8 cellular contexts compared by ENCODE assay signal in the genomic region with DNA sequence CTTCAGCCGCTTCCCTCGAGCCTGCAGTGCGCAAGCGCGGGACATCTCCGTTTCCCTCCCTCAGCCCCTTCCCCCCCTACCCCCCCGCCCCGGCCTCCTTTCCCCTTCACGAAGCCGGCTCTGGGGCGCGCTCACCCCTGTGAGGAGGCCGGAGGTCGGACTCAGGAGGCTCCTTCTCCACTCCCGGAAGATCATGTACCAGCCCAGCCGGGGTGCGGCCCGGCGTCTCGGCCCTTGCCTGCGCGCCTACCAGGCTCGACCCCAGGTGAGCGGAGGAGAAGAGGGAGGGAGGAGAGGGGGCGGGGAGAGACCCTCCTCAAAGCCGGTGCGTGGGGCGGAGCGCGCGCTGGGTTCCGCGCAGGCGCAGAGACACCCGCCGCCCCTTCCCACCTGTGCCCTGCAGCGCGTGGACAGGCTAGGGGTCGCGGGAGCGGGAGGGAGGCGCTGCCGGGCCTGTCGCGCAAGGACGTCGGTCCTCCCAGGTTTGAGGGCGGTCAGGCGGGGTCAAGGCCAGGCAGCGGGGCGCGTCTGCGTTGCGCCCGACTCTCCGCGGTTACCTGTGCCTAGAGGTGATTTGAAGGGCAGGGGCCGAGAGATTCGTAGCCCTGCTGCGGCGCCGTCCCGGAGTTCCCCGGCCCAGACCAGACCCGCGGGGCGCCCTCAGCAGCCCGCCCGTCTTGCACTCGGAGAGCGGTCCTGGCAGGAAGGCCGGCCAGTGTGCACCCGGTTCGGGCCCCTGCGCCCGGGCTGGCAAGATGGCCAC. TPM values are rescaled to one million over a fixed set of nuclear protein-coding genes. Genes with fewer than 3 reads are reported as not detected.
DNase-seq lines count a peak whose midpoint lies in the region; ATAC-seq and TF ChIP-seq lines count a peak whose summit lies in the region.

A gene with protein sequence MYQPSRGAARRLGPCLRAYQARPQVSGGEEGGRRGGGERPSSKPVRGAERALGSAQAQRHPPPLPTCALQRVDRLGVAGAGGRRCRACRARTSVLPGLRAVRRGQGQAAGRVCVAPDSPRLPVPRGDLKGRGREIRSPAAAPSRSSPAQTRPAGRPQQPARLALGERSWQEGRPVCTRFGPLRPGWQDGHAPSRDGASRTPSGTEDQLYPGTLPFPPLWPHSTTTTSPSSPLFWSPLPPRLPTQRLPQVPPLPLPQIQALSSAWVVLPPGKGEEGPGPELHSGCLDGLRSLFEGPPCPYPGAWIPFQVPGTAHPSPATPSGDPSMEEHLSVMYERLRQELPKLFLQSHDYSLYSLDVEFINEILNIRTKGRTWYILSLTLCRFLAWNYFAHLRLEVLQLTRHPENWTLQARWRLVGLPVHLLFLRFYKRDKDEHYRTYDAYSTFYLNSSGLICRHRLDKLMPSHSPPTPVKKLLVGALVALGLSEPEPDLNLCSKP (plus strand): TSS at position 95 of the 763 bp plus-strand sequence. CDS start 99 bp downstream, at position 194.

- ATAC-seq in thoracic aorta (ENCODE audit: insufficient number of reproducible peaks, low FRiP score, low read depth), result peak; percentile 48

- no peaks in the 10 kb centered on the region for H3K27me3 ChIP-seq in thoracic aorta (replicated peaks; ENCODE audit: insufficient read depth)

- H3K9me3 ChIP-seq in thoracic aorta, result no peaks in the 10 kb centered on the region

- DNase-seq in GF-D8 (lab: John Stamatoyannopoulos, UW) (peak; percentile 81), HFF-Myc (ENCODE audit: extremely low read depth, low read depth) (peak; percentile 75), NAMALWA (ENCODE audit: low spot score) (peak; percentile 95), SK-N-DZ (ENCODE audit: low spot score) (peak; percentile 93), glomerular endothelial cell (ENCODE audit: extremely low read depth, low read depth, low spot score) (peak; percentile 52), occipital lobe (lab: John Stamatoyannopoulos, UW) (peak; percentile 85), thoracic aorta (ENCODE audit: low spot score) (no peak)
- DNase-seq in activated naive CD4-positive, alpha-beta T cell treated with anti-CD3 and anti-CD28 coated beads, Interleukin-2, amount 50 U/mL, for 16 hours, result peak; percentile 79

- H3K4me3 ChIP-seq in HFF-Myc (replicated peaks; ENCODE audit: low read depth, low read length), result peak within 1 kb of the TSS; percentile 96
- H3K4me3 ChIP-seq in thoracic aorta, result peak within 1 kb of the TSS; percentile 97

- peaks cover 13% of the 10 kb centered on the region for H3K36me3 ChIP-seq in thoracic aorta

- TF ChIP-seq CTCF in HFF-Myc (IDR thresholded peaks at IDR 0.05; ENCODE audit: low read depth, low read length, missing control alignments) (no peak), thoracic aorta (IDR thresholded peaks at IDR 0.05) (no peak)

- peak within 1 kb of the TSS; percentile 86 to 91 for H3K27ac ChIP-seq in thoracic aorta

- peaks cover 4 to 11% of the 10 kb centered on the region in 2 donors for H3K4me1 ChIP-seq in thoracic aorta (ENCODE audit: control insufficient read depth in 1 of 2, low read depth in 2 of 2)

RNA-seq across cellular contexts. Expression of the gene that starts here (rescaled TPM):
- polyA plus RNA-seq in SK-N-DZ (2014; cell fraction: cytosol; rRNA removed), result 10.5 and 11.0 TPM in 2 replicates
- 23.2 and 46.9 TPM in 2 replicates for polyA plus RNA-seq in SK-N-DZ (2014; cell fraction: nucleus; rRNA removed)
- total RNA-seq in glomerular endothelial cell, result 6.8 and 8.5 TPM in 2 replicates
- total RNA-seq in occipital lobe, result 18.4 TPM
- 10 to 100 TPM; 17.1 to 30.3 TPM for total RNA-seq in thoracic aorta
